ENCODE assay signal across 18 cellular contexts in genomic region chr3:174495928-174496327, GRCh38.
DNase-seq lines count a peak whose midpoint lies in the region; ATAC-seq and TF ChIP-seq lines count a peak whose summit lies in the region.
"Had no signal": no experiment of that assay in that cellular context is flagged by ENCODE, and none has a peak within 500 bp of the region (broad histone marks: within the 10 kb centered on the region; RNA-seq: fewer than 3 reads in every experiment).

No MANE protein-coding gene starts in this region.

- no peak overlapping the region for H3K4me2 ChIP-seq in neural progenitor cell

- no peak overlapping the region for H3K4me3 Mint-ChIP-seq in neural progenitor cell
- H3K4me3 Mint-ChIP-seq: CD8-positive, alpha-beta memory T cell; H9; immature natural killer cell had no signal

- H3K27ac ChIP-seq in neural progenitor cell: no peak overlapping the region
- H3K27ac ChIP-seq: colonic mucosa, heart right ventricle had no signal

- TF ChIP-seq CTCF in AG10803 (conservative IDR thresholded peaks at IDR 0.05; ENCODE audit: low read length) (no peak), neural progenitor cell (IDR thresholded peaks at IDR 0.05) (no peak)

- no peaks in the 10 kb centered on the region for H3K36me3 ChIP-seq in neural progenitor cell
- H3K36me3 ChIP-seq in H7 (replicated peaks; ENCODE audit: control insufficient read depth, insufficient read depth, low read length): no peaks in the 10 kb centered on the region
- H3K36me3 ChIP-seq: colonic mucosa, heart right ventricle had no signal

- H3K27me3 ChIP-seq in neural progenitor cell (no peaks in the 10 kb centered on the region), H7 (ENCODE audit: control insufficient read depth, insufficient read depth, low read length) (no peaks in the 10 kb centered on the region)
- H3K27me3 ChIP-seq: colonic mucosa, heart right ventricle had no signal

- H2AFZ ChIP-seq in neural progenitor cell (replicated peaks): no peak overlapping the region

- no peaks in the 10 kb centered on the region for H3K9me3 Mint-ChIP-seq in neural progenitor cell
- H3K9me3 Mint-ChIP-seq: activated naive CD4-positive, alpha-beta T cell treated with anti-CD3 and anti-CD28 coated beads, Interleukin-2, amount 50 U/mL, for 72 hours; H9 had no signal

- no peaks in the 10 kb centered on the region for H3K79me2 ChIP-seq in neural progenitor cell (ENCODE audit: low read depth)

- DNase-seq in AG10803 (ENCODE audit: low read depth): peak; percentile 13
- peak; percentile 17 for DNase-seq in HCEC 1CT
- peak; percentile 81 for DNase-seq in brain pericyte (ENCODE audit: low read depth, low spot score)
- DNase-seq in neural progenitor cell (ENCODE audit: low spot score): no peak
- no peak for DNase-seq in H7
- DNase-seq in NCI-H146 (lab: John Stamatoyannopoulos, UW): no peak
- DNase-seq in Ammon's horn (ENCODE audit: low spot score): no peak
- DNase-seq: activated CD8-positive, alpha-beta memory T cell treated with anti-CD3 and anti-CD28 coated beads for 24 hours; CD8-positive, alpha-beta memory T cell; colonic mucosa; H9; heart right ventricle; immature natural killer cell; Kasumi-1; NCI-H524; T-helper 1 cell had no signal

- no peaks in the 10 kb centered on the region for H4K20me1 ChIP-seq in neural progenitor cell (ENCODE audit: low read depth)

- no peak overlapping the region for H3K9ac ChIP-seq in neural progenitor cell

- no peaks in the 10 kb centered on the region for H3F3A ChIP-seq in neural progenitor cell (ENCODE audit: low read depth)

- H3K36me3 Mint-ChIP-seq in neural progenitor cell: no peaks in the 10 kb centered on the region
- H3K36me3 Mint-ChIP-seq: activated naive CD4-positive, alpha-beta T cell treated with anti-CD3 and anti-CD28 coated beads, Interleukin-2, amount 50 U/mL, for 72 hours; CD8-positive, alpha-beta memory T cell; immature natural killer cell had no signal

- no peak overlapping the region for H3K4me3 ChIP-seq in AG10803 (ENCODE audit: low read length)
- H3K4me3 ChIP-seq in neural progenitor cell: no peak overlapping the region
- H3K4me3 ChIP-seq in H7 (ENCODE audit: insufficient read depth, low read depth, low read length): no peak overlapping the region
- H3K4me3 ChIP-seq: colonic mucosa, heart right ventricle had no signal

- no peaks in the 10 kb centered on the region for H3K4me1 ChIP-seq in neural progenitor cell
- H3K4me1 ChIP-seq: colonic mucosa had no signal

- no peaks in the 10 kb centered on the region for H3K9me3 ChIP-seq in neural progenitor cell (ENCODE audit: low read depth)
- H3K9me3 ChIP-seq: colonic mucosa, heart right ventricle had no signal

- peak overlapping the region; percentile 46 for H3K27ac Mint-ChIP-seq in neural progenitor cell
- H3K27ac Mint-ChIP-seq: activated naive CD4-positive, alpha-beta T cell treated with anti-CD3 and anti-CD28 coated beads, Interleukin-2, amount 50 U/mL, for 72 hours; CD8-positive, alpha-beta memory T cell; immature natural killer cell had no signal

- ATAC-seq in GM21529 (IDR thresholded peaks at IDR 0.05; ENCODE audit: unreplicated experiment): no peak
- ATAC-seq: activated naive CD4-positive, alpha-beta T cell treated with anti-CD3 and anti-CD28 coated beads, Interleukin-2, amount 50 U/mL, for 72 hours had no signal

- peaks cover 2% of the 10 kb centered on the region for H3K4me1 Mint-ChIP-seq in neural progenitor cell
- H3K4me1 Mint-ChIP-seq: CD8-positive, alpha-beta memory T cell; immature natural killer cell had no signal

- no peaks in the 10 kb centered on the region for H3K27me3 Mint-ChIP-seq in neural progenitor cell (ENCODE audit: insufficient read depth, low read depth)
- H3K27me3 Mint-ChIP-seq: CD8-positive, alpha-beta memory T cell had no signal

Comparison
In these comparisons a context has a peak if more than half of its experiments do, and no peak if none do; other contexts are left out.
1. DNase-seq: peak in AG10803 (single experiment), HCEC 1CT (single experiment) and brain pericyte (single experiment); none in neural progenitor cell (single experiment), H7 (single experiment), NCI-H146 (single experiment) and Ammon's horn (single experiment).